9 cellular contexts compared by ENCODE assay signal in genomic region chr6:75267461-75267860, GRCh38. TPM values are rescaled to one million over a fixed set of nuclear protein-coding genes. Genes with fewer than 3 reads are reported as not detected.
DNase-seq lines count a peak whose midpoint lies in the region; ATAC-seq and TF ChIP-seq lines count a peak whose summit lies in the region.
"Had no signal": no experiment of that assay in that cellular context is flagged by ENCODE, and none has a peak within 500 bp of the region (broad histone marks: within the 10 kb centered on the region; RNA-seq: fewer than 3 reads in every experiment).

No MANE protein-coding gene starts in this region.

- H3K9me3 Mint-ChIP-seq in GM23338 (peaks cover 9% of the 10 kb centered on the region), neural progenitor cell (no peaks in the 10 kb centered on the region), nephron progenitor cell (peaks cover 20% of the 10 kb centered on the region)

- peak overlapping the region; percentile 70 for H3K27ac ChIP-seq in GM23338 (ENCODE audit: low read depth)
- peak overlapping the region; percentile 21; the same call in 1 of the 2 replicates for H3K27ac ChIP-seq in Panc1 (ENCODE audit: low read length)
- H3K27ac ChIP-seq in esophagus squamous epithelium: peak overlapping the region in 3 of 4 donors; percentile 11 to 38 (median 18)
- peak overlapping the region; percentile 40 for H3K27ac ChIP-seq in neural progenitor cell

- in situ Hi-C loops in Panc1 (cut with HindIII; ENCODE audit: low pct_unique_long_range_greater_than_20kb, low sequenced_read_pairs): no loop called here

- 29 to 46% methylated on average over 4 of the region's 4 CpGs for WGBS in esophagus squamous epithelium, 2 donors

- no peaks in the 10 kb centered on the region for H3K27me3 ChIP-seq in GM23338 (ENCODE audit: insufficient read depth)
- no peaks in the 10 kb centered on the region for H3K27me3 ChIP-seq in Panc1 (ENCODE audit: control insufficient read depth, insufficient read depth, low read length)
- H3K27me3 ChIP-seq in esophagus squamous epithelium: no peaks in the 10 kb centered on the region
- H3K27me3 ChIP-seq in neural progenitor cell: no peaks in the 10 kb centered on the region

- TF ChIP-seq POLR2A in esophagus squamous epithelium (IDR thresholded peaks at IDR 0.05): no peak

- H3K27ac Mint-ChIP-seq in GM23338: peak overlapping the region; percentile 70; the same call in 1 of the 2 replicates
- H3K27ac Mint-ChIP-seq in neural progenitor cell: no peak overlapping the region
- no peak overlapping the region for H3K27ac Mint-ChIP-seq in nephron progenitor cell

- ATAC-seq in GM23338 (no peak), Panc1 (no peak)

- H4K20me1 ChIP-seq in GM23338 (replicated peaks; ENCODE audit: insufficient read depth) (no peaks in the 10 kb centered on the region), neural progenitor cell (ENCODE audit: low read depth) (peaks cover 9% of the 10 kb centered on the region)

- H3K4me2 ChIP-seq in GM23338 (peak overlapping the region; percentile 22), neural progenitor cell (peak overlapping the region; percentile 11)

- H2AFZ ChIP-seq in GM23338: no peak overlapping the region
- H2AFZ ChIP-seq in neural progenitor cell (replicated peaks): no peak overlapping the region

- H3K9ac ChIP-seq in neural progenitor cell: no peak overlapping the region

- POLR2A ChIA-PET in Panc1 (lab: Charles Lee): no interaction called here

- 0 out of 2 replicates have a peak, but pooled peaks cover 4% of the 10 kb centered on the region for H3K9me2 ChIP-seq in GM23338 (ENCODE audit: insufficient read depth)

- H3F3A ChIP-seq in GM23338 (replicated peaks; ENCODE audit: low read depth): no peaks in the 10 kb centered on the region
- peaks cover 19% of the 10 kb centered on the region for H3F3A ChIP-seq in neural progenitor cell (ENCODE audit: low read depth)

- intact Hi-C loops in Panc1 (cut with micrococcal nuclease; ENCODE audit: unreplicated experiment) (no loop called here), esophagus squamous epithelium (cut with DNase I) (loop anchor here (10.0 kb wide), 1 partner anchor 267 kb away; no protein-coding TSS in a partner anchor)

- H3K4me1 Mint-ChIP-seq in GM23338 (peaks cover 25% of the 10 kb centered on the region), neural progenitor cell (no peaks in the 10 kb centered on the region), nephron progenitor cell (peaks cover 22% of the 10 kb centered on the region)

- TF ChIP-seq CTCF in GM23338 (conservative IDR thresholded peaks at IDR 0.05; ENCODE audit: low read depth in 2 of 2) (no peak), Panc1 (IDR thresholded peaks at IDR 0.05) (no peak), esophagus squamous epithelium (IDR thresholded peaks at IDR 0.05) (no peak), neural progenitor cell (IDR thresholded peaks at IDR 0.05) (no peak), nephron progenitor cell (IDR thresholded peaks at IDR 0.05) (no peak)

- H3K27me3 Mint-ChIP-seq in GM23338 (ENCODE audit: insufficient read depth, low read depth, poor library complexity) (no peaks in the 10 kb centered on the region), neural progenitor cell (ENCODE audit: insufficient read depth, low read depth) (no peaks in the 10 kb centered on the region), nephron progenitor cell (ENCODE audit: low read depth, poor library complexity) (no peaks in the 10 kb centered on the region)

- no peaks in the 10 kb centered on the region for H3K36me3 ChIP-seq in GM23338 (ENCODE audit: insufficient read depth)
- H3K36me3 ChIP-seq in Panc1 (ENCODE audit: control insufficient read depth, insufficient read depth, low read length): no peaks in the 10 kb centered on the region; the same call in 1 of the 2 replicates
- H3K36me3 ChIP-seq in esophagus squamous epithelium: peaks cover 0 to 29% (median 0%) of the 10 kb centered on the region in 3 donors
- no peaks in the 10 kb centered on the region for H3K36me3 ChIP-seq in neural progenitor cell

- peaks cover 33% of the 10 kb centered on the region for H3K36me3 Mint-ChIP-seq in GM23338 (ENCODE audit: low read depth)
- H3K36me3 Mint-ChIP-seq in neural progenitor cell: peaks cover 8% of the 10 kb centered on the region
- peaks cover 43% of the 10 kb centered on the region for H3K36me3 Mint-ChIP-seq in nephron progenitor cell (ENCODE audit: low read depth)

- peak overlapping the region; percentile 13; the same call in 1 of the 2 replicates for H3K4me3 ChIP-seq in GM23338
- no peak overlapping the region for H3K4me3 ChIP-seq in Panc1 (ENCODE audit: low read depth in 2 of 2, low read length in 2 of 2)
- H3K4me3 ChIP-seq in esophagus squamous epithelium: no peak overlapping the region
- no peak overlapping the region for H3K4me3 ChIP-seq in neural progenitor cell

- H3K79me2 ChIP-seq in GM23338 (replicated peaks; ENCODE audit: insufficient read depth) (peaks cover 76% of the 10 kb centered on the region), neural progenitor cell (ENCODE audit: low read depth) (peaks cover 85% of the 10 kb centered on the region)

- no peak for DNase-seq in GM23338 (ENCODE audit: low spot score)
- no peak for DNase-seq in Panc1 (ENCODE audit: low read depth, low spot score)
- DNase-seq in esophagus squamous epithelium (lab: John Stamatoyannopoulos, UW): no peak
- no peak for DNase-seq in neural progenitor cell (ENCODE audit: low spot score)
- DNase-seq in NCI-H2227 treated with DMSO at 0.1 percent for 48 hours (lab: John Stamatoyannopoulos, UW): no peak
- no peak for DNase-seq in NCI-H1417 treated with DMSO at 0.1 percent for 48 hours (lab: John Stamatoyannopoulos, UW)
- DNase-seq in nephron progenitor cell: no peak
- DNase-seq: activated gamma-delta T cell treated with Interleukin-2 at 50 U/mL for 16 hours, GOT3 had no signal

- H3K9me3 ChIP-seq in Panc1 (ENCODE audit: control insufficient read depth, insufficient read depth, low read depth, low read length) (no peaks in the 10 kb centered on the region), esophagus squamous epithelium (peaks cover 0 to under 1% (median 0%) of the 10 kb centered on the region in 3 donors), neural progenitor cell (ENCODE audit: low read depth) (no peaks in the 10 kb centered on the region)

- 0 out of 3 replicates have a peak overlapping the region, but pooled peaks have one; percentile 8 for H3K4me3 Mint-ChIP-seq in GM23338
- H3K4me3 Mint-ChIP-seq in neural progenitor cell: no peak overlapping the region
- H3K4me3 Mint-ChIP-seq in nephron progenitor cell: no peak overlapping the region

- CTCF ChIA-PET in Panc1 (lab: Charles Lee): interaction anchor here (1.0 to 1.7 kb wide), 3 partner anchors 12 to 279 kb away, joined by 3 to 7 read pairs (median 4); no protein-coding TSS in a partner anchor

- no TSS peak for BruUV-seq in Panc1 (replicated peaks; lab: Mats Ljungman, UMichigan)

- peaks cover 24% of the 10 kb centered on the region for H3K4me1 ChIP-seq in GM23338 (ENCODE audit: insufficient read depth)
- peaks cover 13% of the 10 kb centered on the region; the same call in 1 of the 2 replicates for H3K4me1 ChIP-seq in Panc1 (ENCODE audit: control insufficient read depth, insufficient read depth, low read length)
- H3K4me1 ChIP-seq in esophagus squamous epithelium: peaks cover 5 to 38% (median 9%) of the 10 kb centered on the region in 3 donors
- peaks cover 12% of the 10 kb centered on the region for H3K4me1 ChIP-seq in neural progenitor cell

TF ChIP-seq in GM23338, 12 proteins besides CTCF, POLR2A, EP300 and RAD21 (continues in another document):
- TF ChIP-seq REST (IDR thresholded peaks at IDR 0.05; ENCODE audit: unreplicated experiment): no peak
- no peak for TF ChIP-seq STAT1 (IDR thresholded peaks at IDR 0.05; ENCODE audit: unreplicated experiment)
- TF ChIP-seq ZNF114 (CRISPR knock-in tag; IDR thresholded peaks at IDR 0.05): no peak
- no peak for TF ChIP-seq CREB1 (CRISPR knock-in tag; IDR thresholded peaks at IDR 0.05; ENCODE audit: low read depth)

RNA-seq across cellular contexts. Expression of gene TMEM30A, which starts 17.1 kb away (rescaled TPM):
- total RNA-seq in GM23338 (2014; rRNA removed; shearing (Covaris generic)): 99.9 and 101 TPM in 2 replicates
- polyA plus RNA-seq in GM23338 (2016; fragmentation: Nextera tagmentation; extraction: Ambion mirVana): 52.6 and 61.7 TPM in 2 replicates
- total RNA-seq in Panc1 (2021; ENCODE audit: unreplicated experiment) (130 TPM), esophagus squamous epithelium (10 to 100 TPM; 51.3 to 97.0 (median 72.3) TPM), neural progenitor cell (ENCODE audit: low replicate concordance) (61.2 and 86.0 TPM in 2 replicates)
- polyA plus RNA-seq in Panc1 (2012; ENCODE audit: insufficient read length): 43.5 TPM

RNA-seq across cellular contexts. Expression of gene COX7A2, which starts 23.9 kb away (rescaled TPM):
- total RNA-seq in GM23338 (2014; rRNA removed; shearing (Covaris generic)): 93.7 and 109 TPM in 2 replicates
- 963 and 996 TPM in 2 replicates for polyA plus RNA-seq in GM23338 (2016; fragmentation: Nextera tagmentation; extraction: Ambion mirVana)
- total RNA-seq in Panc1 (2021; ENCODE audit: unreplicated experiment) (707 TPM), esophagus squamous epithelium (100 to 1,000 TPM; 192 to 530 (median 330) TPM), neural progenitor cell (ENCODE audit: low replicate concordance) (146 and 330 TPM in 2 replicates)
- 412 TPM for polyA plus RNA-seq in Panc1 (2012; ENCODE audit: insufficient read length)

Comparison
In these comparisons a context has a peak if more than half of its experiments do, and no peak if none do; other contexts are left out.
1. H3K27ac ChIP-seq: peak in every context shown above with its lines; median percentile 70 in GM23338; 40 in neural progenitor cell; 21 in Panc1; 18 in esophagus squamous epithelium.